In genomic region chr20:32582659-32583580, GRCh38 we compare ENCODE assay signal across 1 cellular context.
TF ChIP-seq lines count a peak whose summit lies in the region.

No MANE protein-coding gene starts in this region.

TF ChIP-seq in HepG2, 621 proteins besides CTCF, POLR2A, EP300 and RAD21 (continued from another document):
- TF ChIP-seq, protein P1, sequence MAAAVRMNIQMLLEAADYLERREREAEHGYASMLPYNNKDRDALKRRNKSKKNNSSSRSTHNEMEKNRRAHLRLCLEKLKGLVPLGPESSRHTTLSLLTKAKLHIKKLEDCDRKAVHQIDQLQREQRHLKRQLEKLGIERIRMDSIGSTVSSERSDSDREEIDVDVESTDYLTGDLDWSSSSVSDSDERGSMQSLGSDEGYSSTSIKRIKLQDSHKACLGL (CRISPR knock-in tag; IDR thresholded peaks at IDR 0.05), result 0 out of 2 replicates have a peak, but pooled peaks have one; percentile 16
- TF ChIP-seq FOXK2 (IDR thresholded peaks at IDR 0.05), result no peak
- peak; percentile 79 for TF ChIP-seq ZNF441 (CRISPR knock-in tag; IDR thresholded peaks at IDR 0.05; ENCODE audit: borderline replicate concordance)
- TF ChIP-seq ZKSCAN8 (CRISPR knock-in tag; IDR thresholded peaks at IDR 0.05; ENCODE audit: borderline replicate concordance), result no peak
- TF ChIP-seq, protein P2, sequence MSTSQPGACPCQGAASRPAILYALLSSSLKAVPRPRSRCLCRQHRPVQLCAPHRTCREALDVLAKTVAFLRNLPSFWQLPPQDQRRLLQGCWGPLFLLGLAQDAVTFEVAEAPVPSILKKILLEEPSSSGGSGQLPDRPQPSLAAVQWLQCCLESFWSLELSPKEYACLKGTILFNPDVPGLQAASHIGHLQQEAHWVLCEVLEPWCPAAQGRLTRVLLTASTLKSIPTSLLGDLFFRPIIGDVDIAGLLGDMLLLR (CRISPR knock-in tag; IDR thresholded peaks at IDR 0.05), result 0 out of 2 replicates have a peak, but pooled peaks have one; percentile 54
- TF ChIP-seq, protein P3, sequence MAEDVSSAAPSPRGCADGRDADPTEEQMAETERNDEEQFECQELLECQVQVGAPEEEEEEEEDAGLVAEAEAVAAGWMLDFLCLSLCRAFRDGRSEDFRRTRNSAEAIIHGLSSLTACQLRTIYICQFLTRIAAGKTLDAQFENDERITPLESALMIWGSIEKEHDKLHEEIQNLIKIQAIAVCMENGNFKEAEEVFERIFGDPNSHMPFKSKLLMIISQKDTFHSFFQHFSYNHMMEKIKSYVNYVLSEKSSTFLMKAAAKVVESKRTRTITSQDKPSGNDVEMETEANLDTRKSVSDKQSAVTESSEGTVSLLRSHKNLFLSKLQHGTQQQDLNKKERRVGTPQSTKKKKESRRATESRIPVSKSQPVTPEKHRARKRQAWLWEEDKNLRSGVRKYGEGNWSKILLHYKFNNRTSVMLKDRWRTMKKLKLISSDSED (CRISPR knock-in tag; IDR thresholded peaks at IDR 0.05), result no peak
- TF ChIP-seq NFE2L2 (IDR thresholded peaks at IDR 0.05; ENCODE audit: low read length), result no peak
- no peak for TF ChIP-seq EED (CRISPR knock-in tag; IDR thresholded peaks at IDR 0.05)
- TF ChIP-seq, protein P4, sequence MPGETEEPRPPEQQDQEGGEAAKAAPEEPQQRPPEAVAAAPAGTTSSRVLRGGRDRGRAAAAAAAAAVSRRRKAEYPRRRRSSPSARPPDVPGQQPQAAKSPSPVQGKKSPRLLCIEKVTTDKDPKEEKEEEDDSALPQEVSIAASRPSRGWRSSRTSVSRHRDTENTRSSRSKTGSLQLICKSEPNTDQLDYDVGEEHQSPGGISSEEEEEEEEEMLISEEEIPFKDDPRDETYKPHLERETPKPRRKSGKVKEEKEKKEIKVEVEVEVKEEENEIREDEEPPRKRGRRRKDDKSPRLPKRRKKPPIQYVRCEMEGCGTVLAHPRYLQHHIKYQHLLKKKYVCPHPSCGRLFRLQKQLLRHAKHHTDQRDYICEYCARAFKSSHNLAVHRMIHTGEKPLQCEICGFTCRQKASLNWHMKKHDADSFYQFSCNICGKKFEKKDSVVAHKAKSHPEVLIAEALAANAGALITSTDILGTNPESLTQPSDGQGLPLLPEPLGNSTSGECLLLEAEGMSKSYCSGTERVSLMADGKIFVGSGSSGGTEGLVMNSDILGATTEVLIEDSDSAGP (CRISPR knock-in tag; IDR thresholded peaks at IDR 0.05; ENCODE audit: borderline replicate concordance), result 0 out of 2 replicates have a peak, but pooled peaks have one; percentile 3
- TF ChIP-seq CREB1 (IDR thresholded peaks at IDR 0.05), result no peak
- TF ChIP-seq CREB1 (CRISPR knock-in tag; IDR thresholded peaks at IDR 0.05), result no peak
- no peak for TF ChIP-seq RAD51 (IDR thresholded peaks at IDR 0.05; ENCODE audit: borderline replicate concordance)
- TF ChIP-seq ZNF674 (CRISPR knock-in tag; IDR thresholded peaks at IDR 0.05; ENCODE audit: low read depth), result 0 out of 2 replicates have a peak, but pooled peaks have one; percentile 29
- TF ChIP-seq GLMP (CRISPR knock-in tag; IDR thresholded peaks at IDR 0.05; ENCODE audit: borderline replicate concordance), result no peak
- TF ChIP-seq, protein P5, sequence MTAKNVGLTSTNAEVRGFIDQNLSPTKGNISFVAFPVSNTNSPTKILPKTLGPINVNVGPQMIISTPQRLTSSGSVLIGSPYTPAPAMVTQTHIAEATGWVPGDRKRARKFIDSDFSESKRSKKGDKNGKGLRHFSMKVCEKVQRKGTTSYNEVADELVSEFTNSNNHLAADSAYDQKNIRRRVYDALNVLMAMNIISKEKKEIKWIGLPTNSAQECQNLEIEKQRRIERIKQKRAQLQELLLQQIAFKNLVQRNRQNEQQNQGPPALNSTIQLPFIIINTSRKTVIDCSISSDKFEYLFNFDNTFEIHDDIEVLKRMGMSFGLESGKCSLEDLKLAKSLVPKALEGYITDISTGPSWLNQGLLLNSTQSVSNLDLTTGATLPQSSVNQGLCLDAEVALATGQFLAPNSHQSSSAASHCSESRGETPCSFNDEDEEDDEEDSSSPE (CRISPR knock-in tag; IDR thresholded peaks at IDR 0.05), result peak; percentile 40
- TF ChIP-seq ZNF468 (CRISPR knock-in tag; IDR thresholded peaks at IDR 0.05), result no peak
- no peak for TF ChIP-seq ZBTB14 (CRISPR knock-in tag; IDR thresholded peaks at IDR 0.05)
- no peak for TF ChIP-seq MXI1 (IDR thresholded peaks at IDR 0.05; ENCODE audit: borderline replicate concordance, low read depth, low read length)
- peak; percentile 31; the same call in 1 of the 2 replicates for TF ChIP-seq MAZ (IDR thresholded peaks at IDR 0.05; ENCODE audit: borderline replicate concordance, low read depth, low read length)
- peak; percentile 84 for TF ChIP-seq MAZ (CRISPR knock-in tag; IDR thresholded peaks at IDR 0.05; ENCODE audit: low read depth)
- TF ChIP-seq NFE2L1 (CRISPR knock-in tag; IDR thresholded peaks at IDR 0.05; ENCODE audit: borderline replicate concordance), result no peak
